ENCODE assay signal across 13 cellular contexts in the genomic region with DNA sequence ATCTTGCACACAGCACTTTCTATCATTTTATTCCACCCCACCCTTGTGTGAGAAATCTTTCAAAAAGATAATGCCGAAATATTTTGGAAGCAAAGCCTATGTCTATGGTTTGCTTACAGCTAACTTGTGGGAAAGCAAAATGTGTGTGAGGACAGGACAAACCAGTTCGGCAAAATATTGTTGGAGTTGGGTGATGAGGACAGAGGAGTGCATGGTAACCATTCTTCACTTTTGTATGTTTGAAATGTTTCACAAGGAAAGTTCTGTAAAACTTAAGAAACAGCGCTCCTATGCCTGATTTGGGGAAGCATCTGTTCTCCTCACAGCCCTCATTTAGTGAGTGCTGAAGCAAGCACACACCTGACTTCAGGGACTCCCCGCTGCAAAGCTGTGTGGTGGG.
DNase-seq lines count a peak whose midpoint lies in the region; ATAC-seq and TF ChIP-seq lines count a peak whose summit lies in the region.
"Had no signal": no experiment of that assay in that cellular context is flagged by ENCODE, and none has a peak within 500 bp of the region (broad histone marks: within the 10 kb centered on the region; RNA-seq: fewer than 3 reads in every experiment).

No MANE protein-coding gene starts in this region.

- no peak overlapping the region for H3K27ac Mint-ChIP-seq in activated CD8-positive, alpha-beta memory T cell treated with anti-CD3 and anti-CD28 coated beads, Interleukin-2, amount 10 ng/mL, durations not matched to agents 7 days and 5 days
- H3K27ac Mint-ChIP-seq: B cell; CD4-positive, alpha-beta T cell; GM23338 had no signal

- H4K8ac ChIP-seq in neuronal stem cell (ENCODE audit: low read depth, low read length) = no peak overlapping the region

- no peak overlapping the region for H2AFZ ChIP-seq in neuronal stem cell (ENCODE audit: low read length)
- H2AFZ ChIP-seq: GM23338 had no signal

- H3K27ac ChIP-seq in neuronal stem cell (replicated peaks; ENCODE audit: low read length) = no peak overlapping the region
- H3K27ac ChIP-seq: BLaER1 treated with 17β-estradiol and CSF1 and Interleukin-3, amounts not matched to agents 10 nM and 100 nM had no signal

- H3K36me3 Mint-ChIP-seq in activated CD8-positive, alpha-beta memory T cell treated with anti-CD3 and anti-CD28 coated beads, Interleukin-2, amount 10 ng/mL, durations not matched to agents 7 days and 5 days = no peaks in the 10 kb centered on the region

- no peak for ATAC-seq in activated CD8-positive, alpha-beta memory T cell treated with anti-CD3 and anti-CD28 coated beads, Interleukin-2, amount 10 ng/mL, durations not matched to agents 7 days and 5 days
- ATAC-seq: GM23338 had no signal

- H3K79me1 ChIP-seq in neuronal stem cell (ENCODE audit: low read depth, low read length) = peaks cover 4% of the 10 kb centered on the region

- H2BK120ac ChIP-seq in neuronal stem cell (ENCODE audit: low read depth, low read length) = no peak overlapping the region

- no peaks in the 10 kb centered on the region for H3K36me3 ChIP-seq in neuronal stem cell (replicated peaks in 1 of 2; ENCODE audit: control insufficient read depth in 2 of 2, insufficient read depth in 2 of 2, low read length in 2 of 2)
- H3K36me3 ChIP-seq: BLaER1 treated with 17β-estradiol and CSF1 and Interleukin-3, amounts not matched to agents 10 nM and 100 nM had no signal

- in situ Hi-C loops in GM13976 (cut with MboI; ENCODE audit: low sequenced_read_pairs, unreplicated experiment) = no loop called here

- no peak overlapping the region for H3K4me2 ChIP-seq in neuronal stem cell (ENCODE audit: insufficient read depth, low read length, poor library complexity, severe bottlenecking)
- H3K4me2 ChIP-seq: GM23338 had no signal

- no peaks in the 10 kb centered on the region for H3K4me1 ChIP-seq in neuronal stem cell (ENCODE audit: control insufficient read depth in 2 of 2, insufficient read depth in 1 of 2, low read depth in 1 of 2, low read length in 2 of 2)
- H3K4me1 ChIP-seq: Caco-2 had no signal

- no peak overlapping the region for H3K4me3 ChIP-seq in epithelial cell of esophagus (ENCODE audit: low read length)
- no peak overlapping the region for H3K4me3 ChIP-seq in neuronal stem cell (ENCODE audit: low read length in 2 of 2)
- H3K4me3 ChIP-seq: BLaER1 treated with 17β-estradiol and CSF1 and Interleukin-3, amounts not matched to agents 10 nM and 100 nM; GM23338 had no signal

- H3K9ac ChIP-seq in neuronal stem cell (ENCODE audit: low read depth, low read length, poor library complexity) = no peak overlapping the region
- H3K9ac ChIP-seq: BLaER1 treated with 17β-estradiol and CSF1 and Interleukin-3, amounts not matched to agents 10 nM and 100 nM had no signal

- no peak overlapping the region for H3K14ac ChIP-seq in neuronal stem cell (ENCODE audit: low read length)

- H3K4me1 Mint-ChIP-seq in activated CD8-positive, alpha-beta memory T cell treated with anti-CD3 and anti-CD28 coated beads, Interleukin-2, amount 10 ng/mL, durations not matched to agents 7 days and 5 days = peaks cover 9% of the 10 kb centered on the region
- H3K4me1 Mint-ChIP-seq: B cell, GM23338 had no signal

- TF ChIP-seq CTCF in epithelial cell of esophagus (IDR thresholded peaks at IDR 0.05; ENCODE audit: insufficient read depth, low read depth, low read length, missing control alignments) = no peak
- no peak for TF ChIP-seq CTCF in GM13976 (IDR thresholded peaks at IDR 0.05; ENCODE audit: borderline replicate concordance, control extremely low read depth, extremely low read depth, insufficient read depth, missing control alignments)

- H3K18ac ChIP-seq in neuronal stem cell (ENCODE audit: low read length) = no peak overlapping the region

- CTCF ChIA-PET in activated CD8-positive, alpha-beta memory T cell treated with anti-CD3 and anti-CD28 coated beads, Interleukin-2, amount 10 ng/mL, durations not matched to agents 7 days and 5 days (lab: Charles Lee) = interaction anchor here (1.1 kb wide), 1 partner anchor 182 kb away, joined by 3 read pairs; no protein-coding TSS in a partner anchor

- H3K23ac ChIP-seq in neuronal stem cell (ENCODE audit: low read depth, low read length, poor library complexity) = no peak overlapping the region

- H2BK5ac ChIP-seq in neuronal stem cell (ENCODE audit: low read length) = no peak overlapping the region

- no peak overlapping the region for H2BK12ac ChIP-seq in neuronal stem cell (ENCODE audit: low read length)

- no peaks in the 10 kb centered on the region for H3K27me3 Mint-ChIP-seq in activated CD8-positive, alpha-beta memory T cell treated with anti-CD3 and anti-CD28 coated beads, Interleukin-2, amount 10 ng/mL, durations not matched to agents 7 days and 5 days
- H3K27me3 Mint-ChIP-seq: CD4-positive, alpha-beta T cell had no signal

- no peak overlapping the region for H3K4ac ChIP-seq in neuronal stem cell (ENCODE audit: low read length)

- H2AK5ac ChIP-seq in neuronal stem cell (ENCODE audit: low read depth, low read length) = no peak overlapping the region

- DNase-seq in activated CD8-positive, alpha-beta memory T cell treated with anti-CD3 and anti-CD28 coated beads, Interleukin-2, amount 10 ng/mL, durations not matched to agents 7 days and 5 days = peak; percentile 5
- no peak for DNase-seq in activated CD8-positive, alpha-beta memory T cell treated with anti-CD3 and anti-CD28 coated beads, Interleukin-2, amount 50 U/mL, for 48 hours
- DNase-seq in CD1c-positive myeloid dendritic cell (ENCODE audit: extremely low spot score) = peak; percentile 15
- DNase-seq in epithelial cell of esophagus (ENCODE audit: low read depth) = peak; percentile 33
- DNase-seq in NCI-H2196 (lab: John Stamatoyannopoulos, UW; ENCODE audit: unreplicated experiment) = no peak
- no peak for DNase-seq in GM13976 (ENCODE audit: low spot score)
- DNase-seq in neuronal stem cell (ENCODE audit: low spot score) = no peak
- DNase-seq: CD4-positive, alpha-beta T cell; HCEC 1CT had no signal

- H3K9me3 ChIP-seq in neuronal stem cell (replicated peaks in 1 of 2; ENCODE audit: control insufficient read depth in 2 of 2, insufficient read depth in 1 of 2, low read depth in 1 of 2, low read length in 2 of 2) = no peaks in the 10 kb centered on the region
- H3K9me3 ChIP-seq: Caco-2 had no signal

- H2BK15ac ChIP-seq in neuronal stem cell (ENCODE audit: low read length) = no peak overlapping the region

- H3K27me3 ChIP-seq in neuronal stem cell (ENCODE audit: control insufficient read depth in 3 of 3, insufficient read depth in 3 of 3, low read depth in 1 of 3, low read length in 3 of 3) = peaks cover 0 to 27% (median 0%) of the 10 kb centered on the region in 3 experiments
- H3K27me3 ChIP-seq: BLaER1 treated with 17β-estradiol and CSF1 and Interleukin-3, amounts not matched to agents 10 nM and 100 nM had no signal

- H3K4me3 Mint-ChIP-seq in activated CD8-positive, alpha-beta memory T cell treated with anti-CD3 and anti-CD28 coated beads, Interleukin-2, amount 10 ng/mL, durations not matched to agents 7 days and 5 days = no peak overlapping the region
- H3K4me3 Mint-ChIP-seq: B cell; CD4-positive, alpha-beta T cell; GM23338 had no signal

- H4K91ac ChIP-seq in neuronal stem cell (ENCODE audit: low read depth, low read length, poor library complexity) = no peak overlapping the region

- WGBS in neuronal stem cell (ENCODE audit: extremely low coverage in 2 of 2, insufficient read length in 2 of 2, insufficient replicate concordance in 1 of 2), 2 donors = no CpG with 5 or more reads among the region's 4 CpGs

- no peaks in the 10 kb centered on the region for H3K9me3 Mint-ChIP-seq in activated CD8-positive, alpha-beta memory T cell treated with anti-CD3 and anti-CD28 coated beads, Interleukin-2, amount 10 ng/mL, durations not matched to agents 7 days and 5 days (ENCODE audit: low read depth)
- H3K9me3 Mint-ChIP-seq: CD4-positive, alpha-beta T cell; GM23338 had no signal

Comparison
In these comparisons a context has a peak if more than half of its experiments do, and no peak if none do; other contexts are left out.
1. DNase-seq: peak in activated CD8-positive, alpha-beta memory T cell treated with anti-CD3 and anti-CD28 coated beads, Interleukin-2, amount 10 ng/mL, durations not matched to agents 7 days and 5 days (single experiment), CD1c-positive myeloid dendritic cell (single experiment) and epithelial cell of esophagus (single experiment); none in activated CD8-positive, alpha-beta memory T cell treated with anti-CD3 and anti-CD28 coated beads, Interleukin-2, amount 50 U/mL, for 48 hours (single experiment), NCI-H2196 (single experiment), GM13976 (single experiment) and neuronal stem cell (single experiment).